ENCODE assay signal across 20 cellular contexts in the genomic region with DNA sequence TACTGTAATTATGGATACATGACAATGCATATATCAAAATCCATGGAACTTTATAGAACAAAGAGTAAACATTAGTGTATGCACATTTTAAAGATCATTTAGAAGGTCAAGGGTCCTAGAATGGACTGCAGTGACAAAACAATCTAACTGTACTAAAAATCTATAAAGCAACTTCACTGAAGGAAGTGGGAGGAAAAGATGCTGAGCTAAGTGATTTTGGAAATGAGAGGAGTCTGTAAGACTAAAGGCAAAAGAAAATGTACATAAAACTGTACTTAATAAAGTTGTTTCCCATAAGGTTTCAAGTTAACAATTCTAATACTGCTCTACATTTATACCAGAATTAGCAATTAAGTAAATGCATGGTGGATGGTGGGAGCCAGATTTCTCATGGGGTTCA. TPM values are rescaled to one million over a fixed set of nuclear protein-coding genes. Genes with fewer than 3 reads are reported as not detected.
A peak's percentile ranks its signal among the peaks of the same experiment; 100 is the strongest.
DNase-seq lines count a peak whose midpoint lies in the region; ATAC-seq, FAIRE-seq and TF ChIP-seq lines count a peak whose summit lies in the region.
"Had no signal": no experiment of that assay in that cellular context is flagged by ENCODE, and none has a peak within 500 bp of the region (broad histone marks: within the 10 kb centered on the region; RNA-seq: fewer than 3 reads in every experiment).

No MANE protein-coding gene starts in this region.

- intact Hi-C loops in HepG2 (cut with micrococcal nuclease; ENCODE audit: unreplicated experiment) (no loop called here), right lobe of liver (cut with DNase I) (no loop called here), K562 (cut with micrococcal nuclease) (no loop called here), heart right ventricle (cut with DNase I) (no loop called here), PC-9 (cut with micrococcal nuclease; ENCODE audit: unreplicated experiment) (no loop called here)

- H3K27me3 ChIP-seq in HepG2 (ENCODE audit: control insufficient read depth in 1 of 2, insufficient read depth in 2 of 2, low read length in 2 of 2) (peaks cover 0 to 2% of the 10 kb centered on the region in 2 experiments; a peak in 1 of 5 replicates), right lobe of liver (no peaks in the 10 kb centered on the region), K562 (ENCODE audit: control insufficient read depth in 2 of 2, insufficient read depth in 2 of 2, low read length in 2 of 2) (peaks cover 0 to 3% of the 10 kb centered on the region in 2 experiments; a peak in 3 of 5 replicates), foreskin keratinocyte (no peaks in the 10 kb centered on the region), heart right ventricle (no peaks in the 10 kb centered on the region), PC-9 (ENCODE audit: insufficient read depth, low read depth) (no peaks in the 10 kb centered on the region)
- H3K27me3 ChIP-seq: BLaER1 treated with 17β-estradiol and CSF1 and Interleukin-3, amounts not matched to agents 10 nM and 100 nM had no signal

- BruUV-seq in HepG2 (replicated peaks; lab: Mats Ljungman, UMichigan) (no TSS peak), K562 (replicated peaks; lab: Mats Ljungman, UMichigan) (no TSS peak), PC-9 (replicated peaks; lab: Mats Ljungman, UMichigan) (no TSS peak)

- H3K4me1 ChIP-seq in HepG2 (ENCODE audit: insufficient read depth, low read length) (peaks cover 3% of the 10 kb centered on the region; the same call in 1 of the 2 replicates), right lobe of liver (no peaks in the 10 kb centered on the region), K562 (replicated peaks in 1 of 2; ENCODE audit: control insufficient read depth in 2 of 2, insufficient read depth in 2 of 2, low read length in 2 of 2) (no peaks in the 10 kb centered on the region), foreskin keratinocyte (peaks cover 13% of the 10 kb centered on the region), heart right ventricle (peaks cover 0 to 17% (median 6%) of the 10 kb centered on the region in 9 donors), PC-9 (replicated peaks; ENCODE audit: insufficient read depth) (peaks cover 15% of the 10 kb centered on the region)

- no peaks in the 10 kb centered on the region; the same call in 1 of the 2 replicates for H3K9me2 ChIP-seq in PC-9 (ENCODE audit: insufficient read depth)

- POLR2A ChIA-PET in HepG2 (lab: Yijun Ruan, JAX) (no interaction called here), K562 (lab: Yijun Ruan, JAX) (interaction anchor here (0.6 kb wide), 1 partner anchor 43 kb away, joined by 4 read pairs; no protein-coding TSS in a partner anchor), PC-9 (lab: Charles Lee; ENCODE audit: unreplicated experiment) (interaction anchor here (0.6 kb wide), 1 partner anchor 170 kb away, joined by 4 read pairs; no protein-coding TSS in a partner anchor)

- H3K36me3 ChIP-seq in HepG2 (replicated peaks in 1 of 2; ENCODE audit: control insufficient read depth in 1 of 2, insufficient read depth in 2 of 2, low read length in 2 of 2) (no peaks in the 10 kb centered on the region), right lobe of liver (no peaks in the 10 kb centered on the region), K562 (ENCODE audit: control insufficient read depth, insufficient read depth, low read length) (no peaks in the 10 kb centered on the region), heart right ventricle (no peaks in the 10 kb centered on the region), PC-9 (ENCODE audit: low read depth) (no peaks in the 10 kb centered on the region)
- H3K36me3 ChIP-seq: BLaER1 treated with 17β-estradiol and CSF1 and Interleukin-3, amounts not matched to agents 10 nM and 100 nM had no signal

- TF ChIP-seq EP300 in HepG2 (IDR thresholded peaks at IDR 0.05; ENCODE audit: low read depth in 2 of 2, low read length in 2 of 2) (no peak), HepG2 (CRISPR knock-in tag; IDR thresholded peaks at IDR 0.05; ENCODE audit: borderline replicate concordance) (no peak), K562 (IDR thresholded peaks at IDR 0.05; ENCODE audit: low read length) (no peak)

- no peak for ATAC-seq in HepG2
- ATAC-seq in right lobe of liver: no peak
- ATAC-seq in K562: no peak
- ATAC-seq in foreskin keratinocyte: no peak
- no peak for ATAC-seq in heart right ventricle
- ATAC-seq in GM21737 (IDR thresholded peaks at IDR 0.05; ENCODE audit: unreplicated experiment): no peak
- ATAC-seq in GM21360 (IDR thresholded peaks at IDR 0.05; ENCODE audit: unreplicated experiment): no peak
- ATAC-seq: GM12878, GM23338 had no signal

- CTCF ChIA-PET in HepG2 (lab: Yijun Ruan, JAX; ENCODE audit: low intra/inter-chr PET ratio, low total read pairs): no interaction called here
- CTCF ChIA-PET in K562 (lab: Yijun Ruan, JAX; ENCODE audit: low intra/inter-chr PET ratio): no interaction called here
- CTCF ChIA-PET in PC-9 (lab: Charles Lee): interaction anchor here (0.6 kb wide), 3 partner anchors 78 to 456 kb away, joined by 3 to 5 read pairs (median 3); no protein-coding TSS in a partner anchor

- peaks cover 12% of the 10 kb centered on the region; the same call in 1 of the 2 replicates for H3F3A ChIP-seq in PC-9 (ENCODE audit: insufficient read depth, low read depth)

- H3K27ac ChIP-seq in HepG2 (ENCODE audit: extremely low read length, insufficient read depth, low read length): no peak overlapping the region
- no peak overlapping the region for H3K27ac ChIP-seq in right lobe of liver
- H3K27ac ChIP-seq in K562 (ENCODE audit: extremely low read depth, low read depth, low read length): no peak overlapping the region
- peak overlapping the region; percentile 35 for H3K27ac ChIP-seq in foreskin keratinocyte
- H3K27ac ChIP-seq in heart right ventricle: no peak overlapping the region
- H3K27ac ChIP-seq in PC-9: no peak overlapping the region
- H3K27ac ChIP-seq: BLaER1 treated with 17β-estradiol and CSF1 and Interleukin-3, amounts not matched to agents 10 nM and 100 nM had no signal

- no peak for TF ChIP-seq POLR2A in HepG2 (IDR thresholded peaks at IDR 0.05; ENCODE audit: insufficient read depth in 1 of 2, low read depth in 2 of 2, low read length in 2 of 2)
- no peak for TF ChIP-seq POLR2A in right lobe of liver (IDR thresholded peaks at IDR 0.05)
- TF ChIP-seq POLR2A in K562 (conservative IDR thresholded peaks at IDR 0.05): no peak

- no peaks in the 10 kb centered on the region for H3K9me3 ChIP-seq in HepG2 (ENCODE audit: low read length)
- H3K9me3 ChIP-seq in right lobe of liver: no peaks in the 10 kb centered on the region
- no peaks in the 10 kb centered on the region for H3K9me3 ChIP-seq in K562 (replicated peaks; ENCODE audit: control insufficient read depth, insufficient read depth, low read depth, low read length)
- H3K9me3 ChIP-seq in heart right ventricle: no peaks in the 10 kb centered on the region
- no peaks in the 10 kb centered on the region for H3K9me3 ChIP-seq in PC-9 (ENCODE audit: insufficient read depth, low read depth)
- H3K9me3 ChIP-seq: BLaER1 treated with 17β-estradiol and CSF1 and Interleukin-3, amounts not matched to agents 10 nM and 100 nM had no signal

- H3K79me2 ChIP-seq in HepG2 (ENCODE audit: insufficient read depth, low read length) (no peaks in the 10 kb centered on the region), K562 (ENCODE audit: control insufficient read depth, insufficient read depth, low read length) (no peaks in the 10 kb centered on the region), PC-9 (ENCODE audit: low read depth) (no peaks in the 10 kb centered on the region)

- H3K4me3 ChIP-seq in HepG2 (replicated peaks in 1 of 3; ENCODE audit: insufficient read depth in 1 of 3, low read depth in 2 of 3, low read length in 3 of 3) (no peak overlapping the region), right lobe of liver (no peak overlapping the region), K562 (no peak overlapping the region), heart right ventricle (no peak overlapping the region), PC-9 (no peak overlapping the region)
- H3K4me3 ChIP-seq: BLaER1 treated with 17β-estradiol and CSF1 and Interleukin-3, amounts not matched to agents 10 nM and 100 nM; GM12878; GM23338 had no signal

- in situ Hi-C loops in HepG2 (cut with HindIII; ENCODE audit: extremely low pct_ligation_motif_present, low pct_unique_long_range_greater_than_20kb) (no loop called here), K562 (cut with MboI) (no loop called here)

- no peaks in the 10 kb centered on the region for H3K9me1 ChIP-seq in K562 (ENCODE audit: control insufficient read depth, insufficient read depth, low read length)

- no peak for FAIRE-seq in HepG2 (lab: Jason Lieb, UNC)
- no peak for FAIRE-seq in K562 (lab: Jason Lieb, UNC)
- FAIRE-seq: GM12878, GM19239 had no signal

- DNase-seq in HepG2 (ENCODE audit: low spot score) (no peak), right lobe of liver (no peak), K562 (ENCODE audit: extremely low read depth in 1 of 4, low spot score in 3 of 4) (no peak), foreskin keratinocyte (no peak), heart right ventricle (no peak), PC-9 (no peak)
- DNase-seq: 8988T; Calu3; CD8-positive, alpha-beta T cell; DMS 273 treated with DMSO at 0.1 percent for 48 hours; DMS53; DND-41; EL; H9 had no signal

- no peak overlapping the region for H2AFZ ChIP-seq in HepG2 (ENCODE audit: low read length)
- H2AFZ ChIP-seq in K562 (ENCODE audit: low read depth, low read length): no peak overlapping the region
- no peak overlapping the region for H2AFZ ChIP-seq in PC-9
- H2AFZ ChIP-seq: GM23338 had no signal

- TF ChIP-seq CTCF in HepG2 (CRISPR knock-in tag; IDR thresholded peaks at IDR 0.05): no peak
- TF ChIP-seq CTCF in right lobe of liver (IDR thresholded peaks at IDR 0.05): no peak
- no peak for TF ChIP-seq CTCF in K562 (IDR thresholded peaks at IDR 0.05 in 2 of 3, conservative IDR thresholded peaks at IDR 0.05 in 1 of 3; ENCODE audit: insufficient read depth in 2 of 3, low read depth in 1 of 3, low read length in 3 of 3)
- no peak for TF ChIP-seq CTCF in foreskin keratinocyte (conservative IDR thresholded peaks at IDR 0.05)
- no peak for TF ChIP-seq CTCF in heart right ventricle (IDR thresholded peaks at IDR 0.05)
- no peak for TF ChIP-seq CTCF in PC-9 (conservative IDR thresholded peaks at IDR 0.05)

- TF ChIP-seq RAD21 in HepG2 (CRISPR knock-in tag; IDR thresholded peaks at IDR 0.05) (no peak), K562 (CRISPR knock-in tag; conservative IDR thresholded peaks at IDR 0.05 in 1 of 2, IDR thresholded peaks at IDR 0.05 in 1 of 2) (no peak)

- H3K4me2 ChIP-seq in HepG2 (ENCODE audit: low read depth, low read length) (no peak overlapping the region), K562 (ENCODE audit: insufficient read depth, low read length) (no peak overlapping the region), PC-9 (no peak overlapping the region)
- H3K4me2 ChIP-seq: GM23338 had no signal

- H4K20me1 ChIP-seq in HepG2 (ENCODE audit: insufficient read depth, low read length) (no peaks in the 10 kb centered on the region), K562 (replicated peaks; ENCODE audit: control insufficient read depth, insufficient read depth, low read length) (no peaks in the 10 kb centered on the region), PC-9 (ENCODE audit: insufficient read depth) (no peaks in the 10 kb centered on the region)
- H4K20me1 ChIP-seq: BLaER1 treated with 17β-estradiol and CSF1 and Interleukin-3, amounts not matched to agents 10 nM and 100 nM had no signal

- H3K9ac ChIP-seq in HepG2 (ENCODE audit: insufficient read depth, low read depth, low read length) (no peak overlapping the region), K562 (ENCODE audit: insufficient read depth in 1 of 2, low read depth in 2 of 2, low read length in 2 of 2) (no peak overlapping the region)
- H3K9ac ChIP-seq: BLaER1 treated with 17β-estradiol and CSF1 and Interleukin-3, amounts not matched to agents 10 nM and 100 nM had no signal

RNA-seq across cellular contexts. Expression of gene HIF1A, which starts 46.9 kb away (rescaled TPM):
- 126 and 211 TPM in 2 replicates for total RNA-seq in HepG2 (2016; rRNA removed; fragmentation: Illumina TruSeq; extraction: Trizol)
- 19.1 and 34.5 TPM in 2 replicates for total RNA-seq in HepG2 (2016; cell fraction: cytosol; rRNA removed; fragmentation: Illumina TruSeq; extraction: Trizol; ENCODE audit: low read depth)
- 123 and 189 TPM in 2 replicates for total RNA-seq in HepG2 (2016; cell fraction: insoluble cytoplasmic fraction; rRNA removed; fragmentation: Illumina TruSeq; extraction: Trizol)
- 36.2 and 39.8 TPM in 2 replicates for total RNA-seq in HepG2 (2016; cell fraction: membrane; rRNA removed; fragmentation: Illumina TruSeq; extraction: Trizol)
- 102 and 119 TPM in 2 replicates for total RNA-seq in HepG2 (2016; cell fraction: nucleus; rRNA removed; fragmentation: Illumina TruSeq; extraction: Trizol)
- polyA plus RNA-seq in HepG2 (2011; rRNA removed): 41.0 and 42.8 TPM in 2 replicates
- polyA plus RNA-seq in HepG2 (2011; cell fraction: cytosol; rRNA removed): 19.1 and 32.4 TPM in 2 replicates
- 26.9 and 40.5 TPM in 2 replicates for polyA plus RNA-seq in HepG2 (2011; cell fraction: nucleus; rRNA removed)
- polyA plus RNA-seq in HepG2 (2012): 58.1 and 68.2 TPM in 2 replicates
- 3.1 and 3.4 TPM in 2 replicates for polyA plus RNA-seq in HepG2 (2016; cell fraction: cytosol; fragmentation: Illumina TruSeq; extraction: Trizol; ENCODE audit: low read depth)
- 155 and 156 TPM in 2 replicates for polyA plus RNA-seq in HepG2 (2016; cell fraction: insoluble cytoplasmic fraction; fragmentation: Illumina TruSeq; extraction: Trizol; ENCODE audit: low read depth)
- polyA plus RNA-seq in HepG2 (2016; cell fraction: membrane; fragmentation: Illumina TruSeq; extraction: Trizol; ENCODE audit: low read depth): 11.9 and 12.5 TPM in 2 replicates
- 108 and 129 TPM in 2 replicates for polyA plus RNA-seq in HepG2 (2016; cell fraction: nucleus; fragmentation: Illumina TruSeq; extraction: Trizol; ENCODE audit: insufficient read depth, low read depth)
- polyA minus RNA-seq in HepG2 (2011; rRNA and poly(A)+ RNA removed; ENCODE audit: low replicate concordance): 67.4 and 132 TPM in 2 replicates
- polyA minus RNA-seq in HepG2 (2011; cell fraction: cytosol; rRNA and poly(A)+ RNA removed): 77.8 and 127 TPM in 2 replicates
- polyA minus RNA-seq in HepG2 (2011; cell fraction: nucleus; rRNA and poly(A)+ RNA removed): 102 and 161 TPM in 2 replicates
- 100 to 1,000 TPM in 1 of 6 experiments, 10 to 100 TPM in 5; 15.9 to 117 (median 31.9) TPM for total RNA-seq in right lobe of liver
- 27.0 and 107 TPM in 2 replicates for total RNA-seq in K562 (2011; cell fraction: chromatin; rRNA removed; ENCODE audit: low replicate concordance)
- 13.0 and 20.8 TPM in 2 replicates for total RNA-seq in K562 (2011; cell fraction: nucleolus; rRNA removed)
- total RNA-seq in K562 (2011; cell fraction: nucleoplasm; rRNA removed): 34.8 and 40.5 TPM in 2 replicates
- total RNA-seq in K562 (2014; rRNA removed): 19.7 and 24.2 TPM in 2 replicates
- total RNA-seq in K562 (2014; rRNA removed; fragmentation: Illumina TruSeq; extraction: Trizol): 29.3 and 32.3 TPM in 2 replicates
- total RNA-seq in K562 (2015; rRNA removed; fragmentation: Illumina TruSeq; extraction: Trizol): 31.9 and 33.0 TPM in 2 replicates
- total RNA-seq in K562 (2021): 29.4 and 32.7 TPM in 2 replicates
- polyA plus RNA-seq in K562 (2011; rRNA removed): 18.3 and 20.2 TPM in 2 replicates
- polyA plus RNA-seq in K562 (2011; cell fraction: cytosol; rRNA removed): 6.5 and 7.0 TPM in 2 replicates
- 13.5 and 14.8 TPM in 2 replicates for polyA plus RNA-seq in K562 (2011; cell fraction: nucleus; rRNA removed)
- polyA plus RNA-seq in K562 (2012): 13.5 and 15.5 TPM in 2 replicates
- 32.7 and 35.3 TPM in 2 replicates for polyA plus RNA-seq in K562 (2014; fragmentation: Illumina TruSeq; extraction: Trizol)
- 1 to 10 TPM; 5.9 to 7.5 TPM for polyA plus RNA-seq in K562 (2014; fragmentation: Nextera tagmentation; extraction: Ambion mirVana)
- polyA plus RNA-seq in K562 (2014; rRNA removed): 18.5 and 21.1 TPM in 2 replicates
- 53.8 and 55.7 TPM in 2 replicates for polyA minus RNA-seq in K562 (2011; rRNA and poly(A)+ RNA removed)
- polyA minus RNA-seq in K562 (2011; cell fraction: cytosol; rRNA and poly(A)+ RNA removed): 15.6 and 19.3 TPM in 2 replicates
- polyA minus RNA-seq in K562 (2011; cell fraction: nucleus; rRNA and poly(A)+ RNA removed): 19.5 and 22.0 TPM in 2 replicates
- total RNA-seq in foreskin keratinocyte: 122 and 130 TPM in 2 replicates
- 20.3 and 27.4 TPM in 2 replicates for polyA plus RNA-seq in foreskin keratinocyte
- total RNA-seq in heart right ventricle: 10 to 100 TPM; 52.8 to 97.3 (median 62.9) TPM
- 10 to 100 TPM; 15.4 to 38.1 TPM for polyA plus RNA-seq in heart right ventricle
- total RNA-seq in PC-9 (2021): 146 and 154 TPM in 2 replicates

Comparison
In these comparisons a context has a peak if more than half of its experiments do, and no peak if none do; other contexts are left out.
1. Of the 241 proteins assayed by ChIP-seq in both HepG2 and K562: peak only in HepG2: none; only in K562: MAFG; in both: MAFF and MAFK; in neither: 238.